In genomic region chr3:105367063-105367405, GRCh38 we compare ENCODE assay signal across 1 cellular context.
A peak's percentile ranks its signal among the peaks of the same experiment; 100 is the strongest.
TF ChIP-seq lines count a peak whose summit lies in the region.

No MANE protein-coding gene starts in this region.

TF ChIP-seq in HepG2, 621 proteins besides CTCF, POLR2A, EP300 and RAD21 (continued from another document and continues in another):
- TF ChIP-seq, protein P1, sequence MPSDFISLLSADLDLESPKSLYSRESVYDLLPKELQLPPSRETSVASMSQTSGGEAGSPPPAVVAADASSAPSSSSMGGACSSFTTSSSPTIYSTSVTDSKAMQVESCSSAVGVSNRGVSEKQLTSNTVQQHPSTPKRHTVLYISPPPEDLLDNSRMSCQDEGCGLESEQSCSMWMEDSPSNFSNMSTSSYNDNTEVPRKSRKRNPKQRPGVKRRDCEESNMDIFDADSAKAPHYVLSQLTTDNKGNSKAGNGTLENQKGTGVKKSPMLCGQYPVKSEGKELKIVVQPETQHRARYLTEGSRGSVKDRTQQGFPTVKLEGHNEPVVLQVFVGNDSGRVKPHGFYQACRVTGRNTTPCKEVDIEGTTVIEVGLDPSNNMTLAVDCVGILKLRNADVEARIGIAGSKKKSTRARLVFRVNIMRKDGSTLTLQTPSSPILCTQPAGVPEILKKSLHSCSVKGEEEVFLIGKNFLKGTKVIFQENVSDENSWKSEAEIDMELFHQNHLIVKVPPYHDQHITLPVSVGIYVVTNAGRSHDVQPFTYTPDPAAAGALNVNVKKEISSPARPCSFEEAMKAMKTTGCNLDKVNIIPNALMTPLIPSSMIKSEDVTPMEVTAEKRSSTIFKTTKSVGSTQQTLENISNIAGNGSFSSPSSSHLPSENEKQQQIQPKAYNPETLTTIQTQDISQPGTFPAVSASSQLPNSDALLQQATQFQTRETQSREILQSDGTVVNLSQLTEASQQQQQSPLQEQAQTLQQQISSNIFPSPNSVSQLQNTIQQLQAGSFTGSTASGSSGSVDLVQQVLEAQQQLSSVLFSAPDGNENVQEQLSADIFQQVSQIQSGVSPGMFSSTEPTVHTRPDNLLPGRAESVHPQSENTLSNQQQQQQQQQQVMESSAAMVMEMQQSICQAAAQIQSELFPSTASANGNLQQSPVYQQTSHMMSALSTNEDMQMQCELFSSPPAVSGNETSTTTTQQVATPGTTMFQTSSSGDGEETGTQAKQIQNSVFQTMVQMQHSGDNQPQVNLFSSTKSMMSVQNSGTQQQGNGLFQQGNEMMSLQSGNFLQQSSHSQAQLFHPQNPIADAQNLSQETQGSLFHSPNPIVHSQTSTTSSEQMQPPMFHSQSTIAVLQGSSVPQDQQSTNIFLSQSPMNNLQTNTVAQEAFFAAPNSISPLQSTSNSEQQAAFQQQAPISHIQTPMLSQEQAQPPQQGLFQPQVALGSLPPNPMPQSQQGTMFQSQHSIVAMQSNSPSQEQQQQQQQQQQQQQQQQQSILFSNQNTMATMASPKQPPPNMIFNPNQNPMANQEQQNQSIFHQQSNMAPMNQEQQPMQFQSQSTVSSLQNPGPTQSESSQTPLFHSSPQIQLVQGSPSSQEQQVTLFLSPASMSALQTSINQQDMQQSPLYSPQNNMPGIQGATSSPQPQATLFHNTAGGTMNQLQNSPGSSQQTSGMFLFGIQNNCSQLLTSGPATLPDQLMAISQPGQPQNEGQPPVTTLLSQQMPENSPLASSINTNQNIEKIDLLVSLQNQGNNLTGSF (CRISPR knock-in tag; IDR thresholded peaks at IDR 0.05): no peak
- TF ChIP-seq AKAP8 (CRISPR knock-in tag; IDR thresholded peaks at IDR 0.05) (0 out of 2 replicates have a peak, but pooled peaks have one; percentile 7), BCL6 (CRISPR knock-in tag; IDR thresholded peaks at IDR 0.05) (no peak), PHF21A (CRISPR knock-in tag; IDR thresholded peaks at IDR 0.05) (no peak), NFRKB (IDR thresholded peaks at IDR 0.05) (no peak), ISX (CRISPR knock-in tag; conservative IDR thresholded peaks at IDR 0.05) (no peak), EEA1 (CRISPR knock-in tag; IDR thresholded peaks at IDR 0.05; ENCODE audit: borderline replicate concordance) (0 out of 2 replicates have a peak, but pooled peaks have one; percentile 30), JDP2 (CRISPR knock-in tag; IDR thresholded peaks at IDR 0.05; ENCODE audit: borderline replicate concordance) (no peak), MIXL1 (CRISPR knock-in tag; IDR thresholded peaks at IDR 0.05) (no peak), KLF15 (CRISPR knock-in tag; IDR thresholded peaks at IDR 0.05; ENCODE audit: borderline replicate concordance) (no peak), ZNF335 (CRISPR knock-in tag; IDR thresholded peaks at IDR 0.05) (no peak), ZNF362 (CRISPR knock-in tag; IDR thresholded peaks at IDR 0.05; ENCODE audit: borderline replicate concordance) (no peak), MED1 (CRISPR knock-in tag; IDR thresholded peaks at IDR 0.05) (no peak), KAT7 (CRISPR knock-in tag; IDR thresholded peaks at IDR 0.05; ENCODE audit: borderline replicate concordance) (0 out of 2 replicates have a peak, but pooled peaks have one; percentile 53), ARID2 (CRISPR knock-in tag; IDR thresholded peaks at IDR 0.05; ENCODE audit: borderline replicate concordance) (0 out of 2 replicates have a peak, but pooled peaks have one; percentile 9), ZNF781 (CRISPR knock-in tag; IDR thresholded peaks at IDR 0.05; ENCODE audit: borderline replicate concordance, not compliant biosample characterization) (no peak), ZFP37 (CRISPR knock-in tag; IDR thresholded peaks at IDR 0.05; ENCODE audit: borderline replicate concordance) (no peak), DPF2 (CRISPR knock-in tag; IDR thresholded peaks at IDR 0.05; ENCODE audit: borderline replicate concordance, low read depth) (no peak), RFX1 (IDR thresholded peaks at IDR 0.05) (no peak), NCOA5 (CRISPR knock-in tag; IDR thresholded peaks at IDR 0.05) (no peak), RAD51 (IDR thresholded peaks at IDR 0.05; ENCODE audit: borderline replicate concordance) (no peak), ZNF441 (CRISPR knock-in tag; IDR thresholded peaks at IDR 0.05; ENCODE audit: borderline replicate concordance) (0 out of 2 replicates have a peak, but pooled peaks have one; percentile 45), ZBTB44 (CRISPR knock-in tag; IDR thresholded peaks at IDR 0.05) (no peak), ETV6 (CRISPR knock-in tag; conservative IDR thresholded peaks at IDR 0.05) (no peak), ZNF780A (CRISPR knock-in tag; IDR thresholded peaks at IDR 0.05) (0 out of 2 replicates have a peak, but pooled peaks have one; percentile 25), SNAPC4 (CRISPR knock-in tag; IDR thresholded peaks at IDR 0.05) (no peak), ZC3H4 (CRISPR knock-in tag; IDR thresholded peaks at IDR 0.05; ENCODE audit: borderline replicate concordance) (no peak), ZNF782 (CRISPR knock-in tag; IDR thresholded peaks at IDR 0.05; ENCODE audit: borderline replicate concordance) (no peak), KDM5A (IDR thresholded peaks at IDR 0.05; ENCODE audit: borderline replicate concordance, low read length) (no peak), KLF11 (CRISPR knock-in tag; IDR thresholded peaks at IDR 0.05) (no peak)
- TF ChIP-seq, protein P2, sequence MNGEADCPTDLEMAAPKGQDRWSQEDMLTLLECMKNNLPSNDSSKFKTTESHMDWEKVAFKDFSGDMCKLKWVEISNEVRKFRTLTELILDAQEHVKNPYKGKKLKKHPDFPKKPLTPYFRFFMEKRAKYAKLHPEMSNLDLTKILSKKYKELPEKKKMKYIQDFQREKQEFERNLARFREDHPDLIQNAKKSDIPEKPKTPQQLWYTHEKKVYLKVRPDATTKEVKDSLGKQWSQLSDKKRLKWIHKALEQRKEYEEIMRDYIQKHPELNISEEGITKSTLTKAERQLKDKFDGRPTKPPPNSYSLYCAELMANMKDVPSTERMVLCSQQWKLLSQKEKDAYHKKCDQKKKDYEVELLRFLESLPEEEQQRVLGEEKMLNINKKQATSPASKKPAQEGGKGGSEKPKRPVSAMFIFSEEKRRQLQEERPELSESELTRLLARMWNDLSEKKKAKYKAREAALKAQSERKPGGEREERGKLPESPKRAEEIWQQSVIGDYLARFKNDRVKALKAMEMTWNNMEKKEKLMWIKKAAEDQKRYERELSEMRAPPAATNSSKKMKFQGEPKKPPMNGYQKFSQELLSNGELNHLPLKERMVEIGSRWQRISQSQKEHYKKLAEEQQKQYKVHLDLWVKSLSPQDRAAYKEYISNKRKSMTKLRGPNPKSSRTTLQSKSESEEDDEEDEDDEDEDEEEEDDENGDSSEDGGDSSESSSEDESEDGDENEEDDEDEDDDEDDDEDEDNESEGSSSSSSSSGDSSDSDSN (CRISPR knock-in tag; IDR thresholded peaks at IDR 0.05): peak; percentile 77; the same call in 1 of the 2 replicates
- TF ChIP-seq, protein P3, sequence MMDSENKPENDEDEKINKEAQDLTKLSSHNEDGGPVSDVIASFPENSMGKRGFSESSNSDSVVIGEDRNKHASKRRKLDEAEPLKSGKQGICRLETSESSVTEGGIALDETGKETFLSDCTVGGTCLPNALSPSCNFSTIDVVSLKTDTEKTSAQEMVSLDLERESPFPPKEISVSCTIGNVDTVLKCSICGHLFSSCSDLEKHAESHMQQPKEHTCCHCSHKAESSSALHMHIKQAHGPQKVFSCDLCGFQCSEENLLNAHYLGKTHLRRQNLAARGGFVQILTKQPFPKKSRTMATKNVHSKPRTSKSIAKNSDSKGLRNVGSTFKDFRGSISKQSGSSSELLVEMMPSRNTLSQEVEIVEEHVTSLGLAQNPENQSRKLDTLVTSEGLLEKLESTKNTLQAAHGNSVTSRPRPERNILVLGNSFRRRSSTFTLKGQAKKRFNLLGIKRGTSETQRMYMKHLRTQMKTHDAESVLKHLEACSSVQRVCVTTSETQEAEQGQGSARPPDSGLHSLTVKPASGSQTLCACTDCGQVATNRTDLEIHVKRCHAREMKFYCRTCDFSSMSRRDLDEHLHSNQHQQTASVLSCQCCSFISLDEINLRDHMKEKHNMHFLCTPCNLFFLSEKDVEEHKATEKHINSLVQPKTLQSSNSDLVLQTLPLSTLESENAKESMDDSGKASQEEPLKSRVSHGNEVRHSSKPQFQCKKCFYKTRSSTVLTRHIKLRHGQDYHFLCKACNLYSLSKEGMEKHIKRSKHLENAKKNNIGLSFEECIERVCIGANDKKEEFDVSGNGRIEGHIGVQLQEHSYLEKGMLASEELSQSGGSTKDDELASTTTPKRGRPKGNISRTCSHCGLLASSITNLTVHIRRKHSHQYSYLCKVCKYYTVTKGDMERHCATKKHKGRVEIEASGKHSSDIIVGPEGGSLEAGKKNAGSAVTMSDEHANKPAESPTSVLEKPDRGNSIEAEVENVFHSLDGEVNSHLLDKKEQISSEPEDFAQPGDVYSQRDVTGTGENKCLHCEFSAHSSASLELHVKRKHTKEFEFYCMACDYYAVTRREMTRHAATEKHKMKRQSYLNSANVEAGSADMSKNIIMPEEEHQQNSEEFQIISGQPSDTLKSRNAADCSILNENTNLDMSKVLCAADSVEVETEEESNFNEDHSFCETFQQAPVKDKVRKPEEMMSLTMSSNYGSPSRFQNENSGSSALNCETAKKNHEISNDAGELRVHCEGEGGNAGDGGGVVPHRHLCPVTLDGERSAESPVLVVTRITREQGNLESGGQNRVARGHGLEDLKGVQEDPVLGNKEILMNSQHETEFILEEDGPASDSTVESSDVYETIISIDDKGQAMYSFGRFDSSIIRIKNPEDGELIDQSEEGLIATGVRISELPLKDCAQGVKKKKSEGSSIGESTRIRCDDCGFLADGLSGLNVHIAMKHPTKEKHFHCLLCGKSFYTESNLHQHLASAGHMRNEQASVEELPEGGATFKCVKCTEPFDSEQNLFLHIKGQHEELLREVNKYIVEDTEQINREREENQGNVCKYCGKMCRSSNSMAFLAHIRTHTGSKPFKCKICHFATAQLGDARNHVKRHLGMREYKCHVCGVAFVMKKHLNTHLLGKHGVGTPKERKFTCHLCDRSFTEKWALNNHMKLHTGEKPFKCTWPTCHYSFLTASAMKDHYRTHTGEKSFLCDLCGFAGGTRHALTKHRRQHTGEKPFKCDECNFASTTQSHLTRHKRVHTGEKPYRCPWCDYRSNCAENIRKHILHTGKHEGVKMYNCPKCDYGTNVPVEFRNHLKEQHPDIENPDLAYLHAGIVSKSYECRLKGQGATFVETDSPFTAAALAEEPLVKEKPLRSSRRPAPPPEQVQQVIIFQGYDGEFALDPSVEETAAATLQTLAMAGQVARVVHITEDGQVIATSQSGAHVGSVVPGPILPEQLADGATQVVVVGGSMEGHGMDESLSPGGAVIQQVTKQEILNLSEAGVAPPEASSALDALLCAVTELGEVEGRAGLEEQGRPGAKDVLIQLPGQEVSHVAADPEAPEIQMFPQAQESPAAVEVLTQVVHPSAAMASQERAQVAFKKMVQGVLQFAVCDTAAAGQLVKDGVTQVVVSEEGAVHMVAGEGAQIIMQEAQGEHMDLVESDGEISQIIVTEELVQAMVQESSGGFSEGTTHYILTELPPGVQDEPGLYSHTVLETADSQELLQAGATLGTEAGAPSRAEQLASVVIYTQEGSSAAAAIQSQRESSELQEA (CRISPR knock-in tag; IDR thresholded peaks at IDR 0.05; ENCODE audit: not compliant biosample characterization): no peak
